Comparison of ENCODE assay signal across 9 cellular contexts in the genomic region with DNA sequence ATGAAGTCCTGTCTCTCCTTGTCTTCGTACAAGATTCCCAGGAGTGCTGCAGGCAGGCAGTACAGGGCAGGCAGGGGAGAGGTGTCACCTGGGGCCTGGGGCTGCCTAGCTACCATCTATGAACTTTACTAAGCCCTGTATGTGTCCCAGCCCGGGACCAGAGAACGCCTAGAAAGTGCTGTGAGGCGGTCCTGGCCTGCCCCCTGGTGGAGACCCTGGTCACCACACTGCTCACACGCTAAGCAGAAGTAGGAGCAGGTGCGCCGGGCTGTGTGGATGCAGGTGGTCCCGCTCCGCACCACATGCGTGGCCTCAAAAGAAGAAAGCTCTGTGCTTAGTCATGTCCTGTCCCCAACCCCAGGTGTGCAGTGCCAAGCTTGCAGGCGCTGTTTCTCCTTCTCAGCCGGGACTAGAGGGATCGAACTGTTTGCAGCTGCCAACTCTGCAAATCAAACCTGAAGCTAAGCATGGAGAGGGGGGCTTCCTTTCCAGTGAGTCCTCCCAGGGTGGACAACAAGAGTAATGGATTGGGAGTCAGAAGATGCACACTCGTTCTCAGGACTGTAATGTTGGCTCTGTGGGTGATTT. TPM values are rescaled to one million over a fixed set of nuclear protein-coding genes. Genes with fewer than 3 reads are reported as not detected.
DNase-seq lines count a peak whose midpoint lies in the region; ATAC-seq and TF ChIP-seq lines count a peak whose summit lies in the region.
"Not testable (repeated sequence)": the region's sequence is repeated elsewhere in the genome, so short reads cannot be mapped to it uniquely, and the experiment has no call there.
"Had no signal": no experiment of that assay in that cellular context is flagged by ENCODE, and none has a peak within 500 bp of the region (broad histone marks: within the 10 kb centered on the region; RNA-seq: fewer than 3 reads in every experiment).

No MANE protein-coding gene starts in this region.

- not testable (repeated sequence) for H3K4me3 ChIP-seq in lower lobe of right lung

- H3K9me3 Mint-ChIP-seq in CD14-positive monocyte; effector memory CD8-positive, alpha-beta T cell: not testable (repeated sequence)

- H3K4me1 Mint-ChIP-seq in CD14-positive monocyte; effector memory CD8-positive, alpha-beta T cell (ENCODE audit: low read depth in 2 of 2): not testable (repeated sequence)

- TF ChIP-seq CTCF in CD14-positive monocyte (IDR thresholded peaks at IDR 0.05) (peak; percentile 50), lower lobe of right lung (IDR thresholded peaks at IDR 0.05) (peak; percentile 36)

- DNase-seq in CD14-positive monocyte (ENCODE audit: low spot score), result not testable (repeated sequence)
- DNase-seq in NAMALWA (ENCODE audit: low spot score) (peak; percentile 34), lower lobe of right lung (peak; percentile 67)
- peak; percentile 59 for DNase-seq in activated CD4-positive, alpha-beta T cell treated with anti-CD3 and anti-CD28 coated beads, Interleukin-2, amount 50 U/mL, for 1 hour
- peak; percentile 84 for DNase-seq in activated effector memory CD4-positive, alpha-beta T cell treated with anti-CD3 and anti-CD28 coated beads, Interleukin-2, amount 50 U/mL, for 16 hours
- DNase-seq in effector memory CD8-positive, alpha-beta T cell, result peak; percentile 41 to 60 (median 47)
- DNase-seq in stimulated activated CD4-positive, alpha-beta T cell treated with anti-CD3 and anti-CD28 coated beads, Interleukin-15, amount 100 ng/mL, for 1 hour (ENCODE audit: low read depth in 1 of 2, low spot score in 1 of 2), result peak; percentile 19 to 44
- DNase-seq in stimulated activated naive CD8-positive, alpha-beta T cell treated with anti-CD3 and anti-CD28 coated beads, Interleukin-15, Interleukin-2, amounts not matched to agents 100 U/mL and 50 U/mL, for 24 hours, result peak; percentile 57

- not testable (repeated sequence) for H3K4me3 Mint-ChIP-seq in CD14-positive monocyte; effector memory CD8-positive, alpha-beta T cell

- not testable (repeated sequence) for ATAC-seq in effector memory CD8-positive, alpha-beta T cell (replicated peaks); lower lobe of right lung; stimulated activated naive CD8-positive, alpha-beta T cell treated with anti-CD3 and anti-CD28 coated beads, Interleukin-15, Interleukin-2, amounts not matched to agents 100 U/mL and 50 U/mL, for 24 hours

- H3K27ac ChIP-seq in lower lobe of right lung, result not testable (repeated sequence)

- not testable (repeated sequence) for H3K9me3 ChIP-seq in lower lobe of right lung

- intact Hi-C loops in CD14-positive monocyte (cut with micrococcal nuclease), result loop anchor here (5.0 to 10.0 kb wide), 3 partner anchors 87 to 142 kb away; partner anchors contain the start of gene NUDT8 (in 2 of the 2)
- intact Hi-C loops in lower lobe of right lung (cut with DNase I), result not testable (repeated sequence)

- peaks cover 16 to 39% (median 17%) of the 10 kb centered on the region in 3 donors for H3K27me3 Mint-ChIP-seq in CD14-positive monocyte (ENCODE audit: low read depth in 3 of 3)
- H3K27me3 Mint-ChIP-seq in effector memory CD8-positive, alpha-beta T cell, result peaks cover 12 to 72% of the 10 kb centered on the region in 2 donors

- H3K36me3 Mint-ChIP-seq in CD14-positive monocyte; effector memory CD8-positive, alpha-beta T cell (ENCODE audit: insufficient read depth): not testable (repeated sequence)

- H3K36me3 ChIP-seq in lower lobe of right lung, result not testable (repeated sequence)

- H3K27me3 ChIP-seq in lower lobe of right lung (ENCODE audit: low read depth), result not testable (repeated sequence)

- H3K4me1 ChIP-seq in lower lobe of right lung, result not testable (repeated sequence)

- not testable (repeated sequence) for H3K27ac Mint-ChIP-seq in CD14-positive monocyte; effector memory CD8-positive, alpha-beta T cell

RNA-seq across cellular contexts. Expression of gene ALDH3B2, which starts 39.6 kb away (rescaled TPM):
- polyA plus RNA-seq in CD14-positive monocyte, result not detected
- total RNA-seq in lower lobe of right lung, result 0.65 TPM
- total RNA-seq: myocyte had no signal
